In genomic region chr7:132398253-132398913, GRCh38 we compare ENCODE assay signal across 13 cellular contexts.
"Had no signal": no experiment of that assay in that cellular context is flagged by ENCODE, and none has a peak within 500 bp of the region (broad histone marks: within the 10 kb centered on the region; RNA-seq: fewer than 3 reads in every experiment).

No MANE protein-coding gene starts in this region.

- H3K27me3 ChIP-seq: tibial artery, vagina had no signal

- H3K36me3 ChIP-seq: tibial artery, vagina had no signal

- DNase-seq: activated CD4-positive, alpha-beta T cell treated with anti-CD3 and anti-CD28 coated beads, Interleukin-2, amount 50 U/mL, for 1 hour; activated effector memory CD4-positive, alpha-beta T cell treated with Interleukin-2 at 50 U/mL for 16 hours; activated T-cell treated with anti-CD3 and anti-CD28 coated beads for 4 hours; cerebellar nuclear complex; endodermal cell; erythroblast; left colon; naive thymus-derived CD8-positive, alpha-beta T cell; occipital lobe; stimulated activated CD4-positive, alpha-beta T cell treated with anti-CD3 and anti-CD28 coated beads, Interleukin-15, amount 100 ng/mL, for 24 hours; stimulated activated CD4-positive, alpha-beta T cell treated with anti-CD3 and anti-CD28 coated beads, Interleukin-4, amount 100 ng/mL, for 4 hours; tibial artery had no signal

- H3K9me3 ChIP-seq: tibial artery, vagina had no signal

- ATAC-seq: left colon; naive thymus-derived CD8-positive, alpha-beta T cell had no signal

- H3K4me3 ChIP-seq: tibial artery, vagina had no signal

- H3K27ac ChIP-seq: tibial artery, vagina had no signal
